In genomic region chr6:109095036-109095820, GRCh38 we compare ENCODE assay signal across 8 cellular contexts. TPM values are rescaled to one million over a fixed set of nuclear protein-coding genes. Genes with fewer than 3 reads are reported as not detected.
DNase-seq lines count a peak whose midpoint lies in the region; ATAC-seq and TF ChIP-seq lines count a peak whose summit lies in the region.

Gene CEP57L1 (plus strand): TSS chr6:109095507. CDS start chr6:109145222, 49,715 bp downstream.

- no peaks in the 10 kb centered on the region for H3K27me3 Mint-ChIP-seq in natural killer cell (ENCODE audit: low read depth in 2 of 2)

- peak; percentile 71 to 87 (median 74) for ATAC-seq in natural killer cell

- peaks cover 42 to 52% of the 10 kb centered on the region in 2 donors for H3K4me1 Mint-ChIP-seq in natural killer cell

- peak within 1 kb of the TSS; percentile 98 to 99 for H3K27ac Mint-ChIP-seq in natural killer cell

- intact Hi-C loops in natural killer cell (cut with micrococcal nuclease) = loop anchor here (1.0 to 10.0 kb wide), 8 partner anchors 36 to 1270 kb away; partner anchors contain the start of genes ARMC2, CD164, PPIL6 and SCML4

- peak within 1 kb of the TSS; percentile 94 for H3K4me3 Mint-ChIP-seq in natural killer cell

- no peak for TF ChIP-seq CTCF in natural killer cell (IDR thresholded peaks at IDR 0.05)

- no peaks in the 10 kb centered on the region for H3K36me3 Mint-ChIP-seq in natural killer cell

- no peaks in the 10 kb centered on the region for H3K9me3 Mint-ChIP-seq in natural killer cell

- DNase-seq in ELR (ENCODE audit: low read depth) (peak; percentile 97), H4 (ENCODE audit: low spot score) (peak; percentile 91), LoVo (ENCODE audit: low spot score) (peak; percentile 99), SHP77 (lab: John Stamatoyannopoulos, UW) (peak; percentile 91 to 97), fibroblast of peridontal ligament (ENCODE audit: extremely low read depth) (peak; percentile 97), natural killer cell (peak; percentile 94)
- DNase-seq in activated effector memory CD4-positive, alpha-beta T cell treated with Interleukin-2 at 50 U/mL for 16 hours = peak; percentile 91
- peak; percentile 94 for DNase-seq in stimulated activated naive CD4-positive, alpha-beta T cell treated with Interleukin-2 at 50 U/mL for 16 hours (lab: John Stamatoyannopoulos, UW)

RNA-seq across cellular contexts. Expression of gene CEP57L1, which starts in this region (rescaled TPM):
- 13.9 and 17.7 TPM in 2 replicates for total RNA-seq in H4 (2014; rRNA removed; shearing (Covaris generic))
- total RNA-seq in natural killer cell = 10 to 100 TPM in 1 of 3 donors, 1 to 10 TPM in 2; 8.9 to 12.5 (median 9.2) TPM

Comparison
In these comparisons a context has a peak if more than half of its experiments do, and no peak if none do; other contexts are left out.
1. Peak in every context shown above with its lines: DNase-seq and ATAC-seq.